2 cellular contexts compared by ENCODE assay signal in the genomic region with DNA sequence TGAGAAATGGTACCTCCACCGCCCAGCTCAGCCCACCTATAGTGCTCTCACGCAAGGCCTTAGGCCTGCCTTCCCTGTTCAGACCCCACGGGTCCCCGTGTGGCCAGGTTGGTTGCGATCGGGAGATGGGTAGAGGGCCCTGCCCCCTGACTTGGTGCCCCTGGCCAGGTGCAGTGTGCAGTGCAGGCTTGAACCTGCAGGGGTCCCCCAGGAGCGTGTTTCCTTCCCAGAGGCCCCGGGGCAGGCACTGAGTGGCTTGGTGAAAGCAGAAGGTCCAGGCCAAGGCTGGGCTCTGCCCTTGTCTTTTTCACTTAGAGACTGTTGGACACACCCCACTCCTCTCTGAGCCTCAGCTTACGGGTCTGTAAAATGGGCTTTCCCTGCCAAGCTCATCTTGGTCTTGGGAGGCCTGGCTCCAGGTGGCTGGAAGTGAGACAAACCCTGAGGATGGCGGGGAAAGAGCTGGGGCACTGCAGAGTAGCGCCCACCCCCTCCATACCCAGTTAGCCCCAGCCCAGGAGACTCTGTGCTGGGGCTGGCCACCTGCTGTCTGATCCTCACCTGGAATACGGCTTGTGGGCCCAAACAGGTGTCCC.
TF ChIP-seq lines count a peak whose summit lies in the region.

No MANE protein-coding gene starts in this region.

TF ChIP-seq in IMR-90, 13 proteins besides CTCF, POLR2A, EP300 and RAD21 (continued from another document):
- TF ChIP-seq RCOR1 (IDR thresholded peaks at IDR 0.05; ENCODE audit: insufficient replicate concordance, low read length): no peak
- TF ChIP-seq MAFK (IDR thresholded peaks at IDR 0.05; ENCODE audit: low read depth, low read length): no peak
- TF ChIP-seq NFE2L2 (IDR thresholded peaks at IDR 0.05; ENCODE audit: low read depth, low read length): no peak
- no peak for TF ChIP-seq MXI1 (IDR thresholded peaks at IDR 0.05; ENCODE audit: borderline replicate concordance, low read depth, low read length)
- TF ChIP-seq, protein P1, sequence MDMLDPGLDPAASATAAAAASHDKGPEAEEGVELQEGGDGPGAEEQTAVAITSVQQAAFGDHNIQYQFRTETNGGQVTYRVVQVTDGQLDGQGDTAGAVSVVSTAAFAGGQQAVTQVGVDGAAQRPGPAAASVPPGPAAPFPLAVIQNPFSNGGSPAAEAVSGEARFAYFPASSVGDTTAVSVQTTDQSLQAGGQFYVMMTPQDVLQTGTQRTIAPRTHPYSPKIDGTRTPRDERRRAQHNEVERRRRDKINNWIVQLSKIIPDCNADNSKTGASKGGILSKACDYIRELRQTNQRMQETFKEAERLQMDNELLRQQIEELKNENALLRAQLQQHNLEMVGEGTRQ (IDR thresholded peaks at IDR 0.05; ENCODE audit: low read depth, low read length): no peak
- TF ChIP-seq BHLHE40 (IDR thresholded peaks at IDR 0.05; ENCODE audit: low read depth, low read length): no peak
- no peak for TF ChIP-seq FOS (IDR thresholded peaks at IDR 0.05; ENCODE audit: low read depth, low read length)
- no peak for TF ChIP-seq CEBPB (IDR thresholded peaks at IDR 0.05; ENCODE audit: low read depth, low read length)
- TF ChIP-seq, protein P2, sequence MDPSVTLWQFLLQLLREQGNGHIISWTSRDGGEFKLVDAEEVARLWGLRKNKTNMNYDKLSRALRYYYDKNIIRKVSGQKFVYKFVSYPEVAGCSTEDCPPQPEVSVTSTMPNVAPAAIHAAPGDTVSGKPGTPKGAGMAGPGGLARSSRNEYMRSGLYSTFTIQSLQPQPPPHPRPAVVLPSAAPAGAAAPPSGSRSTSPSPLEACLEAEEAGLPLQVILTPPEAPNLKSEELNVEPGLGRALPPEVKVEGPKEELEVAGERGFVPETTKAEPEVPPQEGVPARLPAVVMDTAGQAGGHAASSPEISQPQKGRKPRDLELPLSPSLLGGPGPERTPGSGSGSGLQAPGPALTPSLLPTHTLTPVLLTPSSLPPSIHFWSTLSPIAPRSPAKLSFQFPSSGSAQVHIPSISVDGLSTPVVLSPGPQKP (IDR thresholded peaks at IDR 0.05; ENCODE audit: borderline replicate concordance, low read depth, low read length): no peak
- no peak for TF ChIP-seq MAZ (IDR thresholded peaks at IDR 0.05; ENCODE audit: borderline replicate concordance, low read depth, low read length)
- no peak for TF ChIP-seq CHD1 (IDR thresholded peaks at IDR 0.05; ENCODE audit: low read depth, low read length)

TF ChIP-seq in GM12891, 5 proteins besides CTCF, POLR2A, EP300 and RAD21 (continued from another document):
- TF ChIP-seq PAX5 (IDR thresholded peaks at IDR 0.05; ENCODE audit: insufficient read depth, low read length, severe bottlenecking): no peak
- TF ChIP-seq POU2F2 (IDR thresholded peaks at IDR 0.05; ENCODE audit: low read depth, low read length): no peak
- no peak for TF ChIP-seq TAF1 (IDR thresholded peaks at IDR 0.05; ENCODE audit: low read depth, low read length)
TF ChIP-seq in GM12891: peak in this region for 0.
